In the genomic region with DNA sequence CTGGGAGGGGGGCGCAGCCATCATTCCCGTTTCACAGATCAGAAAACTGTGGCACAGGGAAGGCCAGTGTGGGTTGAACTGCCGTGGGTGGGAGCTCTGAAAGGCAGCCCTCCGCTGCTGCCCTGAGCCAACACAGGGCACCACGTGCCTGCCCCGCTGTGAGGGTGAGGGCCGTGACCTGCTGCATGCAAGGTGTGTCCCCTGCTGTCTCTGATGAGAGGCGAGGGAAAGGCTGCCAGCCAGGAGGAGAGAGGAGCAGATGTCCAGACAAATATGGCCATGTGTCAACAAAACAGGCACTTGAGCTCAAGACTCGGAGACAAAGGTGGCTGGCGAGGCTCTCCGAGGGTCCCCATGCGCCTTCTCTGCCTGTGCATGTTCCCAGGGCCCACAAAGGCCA, we compare ENCODE assay signal across 12 cellular contexts.
"Had no signal": no experiment of that assay in that cellular context is flagged by ENCODE, and none has a peak within 500 bp of the region (broad histone marks: within the 10 kb centered on the region; RNA-seq: fewer than 3 reads in every experiment).

No MANE protein-coding gene starts in this region.

- H3K27ac Mint-ChIP-seq: activated CD4-positive, alpha-beta T cell treated with anti-CD3 and anti-CD28 coated beads, Interleukin-2, amount 10 ng/mL, durations not matched to agents 7 days and 5 days; activated naive CD8-positive, alpha-beta T cell treated with anti-CD3 and anti-CD28 coated beads, Interleukin-2, amount 10 ng/mL, durations not matched to agents 7 days and 5 days; immature natural killer cell; natural killer cell; stimulated activated memory B cell treated with anti-CD40 and anti-IgM and Interleukin-4, amounts not matched to agents 10 μg/mL and 1 μg/mL and 100 μg/mL, for 72 hours had no signal

- DNase-seq: activated CD4-positive, alpha-beta T cell treated with anti-CD3 and anti-CD28 coated beads, Interleukin-2, amount 10 ng/mL, durations not matched to agents 7 days and 5 days; activated CD4-positive, CD25-positive, alpha-beta regulatory T cell; activated naive CD4-positive, alpha-beta T cell; activated naive CD8-positive, alpha-beta T cell treated with anti-CD3 and anti-CD28 coated beads, Interleukin-2, amount 10 ng/mL, durations not matched to agents 7 days and 5 days; aorta; dermis blood vessel endothelial cell; immature natural killer cell; mesendoderm; natural killer cell; retina had no signal

- H3K27me3 ChIP-seq: heart left ventricle had no signal

- H3K9me3 Mint-ChIP-seq: activated CD4-positive, alpha-beta T cell treated with anti-CD3 and anti-CD28 coated beads, Interleukin-2, amount 10 ng/mL, durations not matched to agents 7 days and 5 days; activated naive CD8-positive, alpha-beta T cell treated with anti-CD3 and anti-CD28 coated beads, Interleukin-2, amount 10 ng/mL, durations not matched to agents 7 days and 5 days; immature natural killer cell; natural killer cell; stimulated activated memory B cell treated with anti-CD40 and anti-IgM and Interleukin-4, amounts not matched to agents 10 μg/mL and 1 μg/mL and 100 μg/mL, for 72 hours had no signal

- H3K27ac ChIP-seq: heart left ventricle had no signal

- H3K4me3 ChIP-seq: heart left ventricle had no signal

- H3K36me3 Mint-ChIP-seq: activated naive CD8-positive, alpha-beta T cell treated with anti-CD3 and anti-CD28 coated beads, Interleukin-2, amount 10 ng/mL, durations not matched to agents 7 days and 5 days; natural killer cell had no signal

- H3K4me3 Mint-ChIP-seq: activated CD4-positive, alpha-beta T cell treated with anti-CD3 and anti-CD28 coated beads, Interleukin-2, amount 10 ng/mL, durations not matched to agents 7 days and 5 days; activated naive CD8-positive, alpha-beta T cell treated with anti-CD3 and anti-CD28 coated beads, Interleukin-2, amount 10 ng/mL, durations not matched to agents 7 days and 5 days; immature natural killer cell; natural killer cell; stimulated activated memory B cell treated with anti-CD40 and anti-IgM and Interleukin-4, amounts not matched to agents 10 μg/mL and 1 μg/mL and 100 μg/mL, for 72 hours had no signal

- ATAC-seq: heart left ventricle; natural killer cell; stimulated activated memory B cell treated with anti-CD40 and anti-IgM and Interleukin-4, amounts not matched to agents 10 μg/mL and 1 μg/mL and 100 μg/mL, for 72 hours had no signal
